ENCODE assay signal across 19 cellular contexts in the genomic region with DNA sequence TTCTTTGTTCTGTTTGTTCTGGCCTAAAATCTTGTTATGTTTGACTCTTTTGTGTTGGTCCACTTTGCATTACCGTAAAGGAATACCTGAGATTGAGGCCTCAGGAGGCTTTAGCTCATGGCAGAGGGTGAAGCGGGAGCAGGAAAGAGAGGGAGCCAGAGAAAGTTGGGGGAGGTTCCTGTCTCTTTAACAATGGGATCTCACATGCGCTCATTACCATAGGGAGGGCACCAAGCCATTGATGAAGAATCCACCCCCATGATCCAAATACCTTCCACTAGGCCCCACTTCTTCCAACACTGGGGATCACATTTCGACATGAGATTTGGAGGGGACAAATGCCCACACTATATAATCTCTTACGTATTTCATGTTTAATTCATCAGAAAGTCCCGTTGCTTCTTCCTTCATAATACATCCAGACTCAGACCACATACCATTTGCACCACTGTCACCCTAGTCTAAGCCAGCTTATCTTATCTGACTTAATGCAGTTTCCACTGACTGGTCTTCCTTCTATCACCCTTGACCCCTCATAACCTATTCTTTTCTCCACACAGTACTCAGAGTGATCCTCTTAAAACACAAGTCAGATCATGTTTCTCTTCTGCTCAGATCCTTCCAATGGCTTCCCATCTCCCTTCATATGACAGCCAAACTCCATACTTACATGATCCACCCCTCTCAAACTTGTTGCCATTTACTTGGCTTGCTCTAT.
"Had no signal": no experiment of that assay in that cellular context is flagged by ENCODE, and none has a peak within 500 bp of the region (broad histone marks: within the 10 kb centered on the region; RNA-seq: fewer than 3 reads in every experiment).

No MANE protein-coding gene starts in this region.

- H3K27ac ChIP-seq: gastrocnemius medialis, heart right ventricle, parathyroid adenoma, transverse colon, vagina had no signal

- DNase-seq: activated CD4-positive, CD25-positive, alpha-beta regulatory T cell treated with anti-CD3 and anti-CD28 coated beads, Interleukin-2, amount 50 U/mL, for 72 hours; activated naive CD4-positive, alpha-beta T cell treated with Interleukin-2 at 50 U/mL for 16 hours; activated naive CD8-positive, alpha-beta T cell treated with anti-CD3 and anti-CD28 coated beads, Interleukin-2, amount 50 U/mL, for 24 hours; aorta; effector memory CD8-positive, alpha-beta T cell; gastrocnemius medialis; heart right ventricle; naive thymus-derived CD4-positive, alpha-beta T cell; stimulated activated CD4-positive, alpha-beta T cell treated with anti-CD3 and anti-CD28 coated beads, Interleukin-12 subunit alpha, Interleukin-12 subunit beta, amount 100 ng/mL, for 4 hours; stimulated activated CD4-positive, alpha-beta T cell treated with anti-CD3 and anti-CD28 coated beads, Interleukin-2, amount 100 ng/mL, for 24 hours; stimulated activated naive CD4-positive, alpha-beta T cell; substantia nigra; T-helper 2 cell; transverse colon had no signal

- H3K9me3 ChIP-seq: gastrocnemius medialis, heart right ventricle, transverse colon, vagina had no signal

- ATAC-seq: activated naive CD8-positive, alpha-beta T cell treated with anti-CD3 and anti-CD28 coated beads, Interleukin-2, amount 50 U/mL, for 24 hours; effector memory CD8-positive, alpha-beta T cell; gastrocnemius medialis; heart right ventricle; left lobe of liver; naive thymus-derived CD4-positive, alpha-beta T cell had no signal

- H3K4me3 ChIP-seq: gastrocnemius medialis, heart right ventricle, transverse colon, vagina had no signal

- H3K4me1 ChIP-seq: gastrocnemius medialis, parathyroid adenoma, vagina had no signal

- H3K27me3 Mint-ChIP-seq: activated naive CD8-positive, alpha-beta T cell treated with anti-CD3 and anti-CD28 coated beads, Interleukin-2, amount 50 U/mL, for 24 hours; dendritic cell treated with granulocyte-macrophage colony-stimulating factor and Interleukin-4, amounts not matched to agents 40 ng/mL and 50 ng/mL, for 4 days; effector memory CD8-positive, alpha-beta T cell; naive thymus-derived CD4-positive, alpha-beta T cell had no signal

- H3K36me3 ChIP-seq: transverse colon, vagina had no signal

- H3K9me3 Mint-ChIP-seq: activated naive CD8-positive, alpha-beta T cell treated with anti-CD3 and anti-CD28 coated beads, Interleukin-2, amount 50 U/mL, for 24 hours; activated T-helper 1 cell treated with anti-CD3 and anti-CD28 coated beads, Interleukin-12 subunit alpha, Interleukin-12 subunit beta, Interleukin-2, Interleukin-4 antibody, amounts not matched to agents 30 ng/mL and 10 ng/mL and 1 ng/mL, durations not matched to agents 14 hours and 24 hours and 36 hours; dendritic cell treated with granulocyte-macrophage colony-stimulating factor and Interleukin-4, amounts not matched to agents 40 ng/mL and 50 ng/mL, for 4 days; effector memory CD8-positive, alpha-beta T cell; naive thymus-derived CD4-positive, alpha-beta T cell had no signal

- H3K27ac Mint-ChIP-seq: activated naive CD8-positive, alpha-beta T cell treated with anti-CD3 and anti-CD28 coated beads, Interleukin-2, amount 50 U/mL, for 24 hours; activated T-helper 1 cell treated with anti-CD3 and anti-CD28 coated beads, Interleukin-12 subunit alpha, Interleukin-12 subunit beta, Interleukin-2, Interleukin-4 antibody, amounts not matched to agents 30 ng/mL and 10 ng/mL and 1 ng/mL, durations not matched to agents 14 hours and 24 hours and 36 hours; dendritic cell treated with granulocyte-macrophage colony-stimulating factor and Interleukin-4, amounts not matched to agents 40 ng/mL and 50 ng/mL, for 4 days; effector memory CD8-positive, alpha-beta T cell had no signal

- H3K27me3 ChIP-seq: gastrocnemius medialis, heart right ventricle, transverse colon, vagina had no signal

- H3K4me3 Mint-ChIP-seq: activated naive CD8-positive, alpha-beta T cell treated with anti-CD3 and anti-CD28 coated beads, Interleukin-2, amount 50 U/mL, for 24 hours; activated T-helper 1 cell treated with anti-CD3 and anti-CD28 coated beads, Interleukin-12 subunit alpha, Interleukin-12 subunit beta, Interleukin-2, Interleukin-4 antibody, amounts not matched to agents 30 ng/mL and 10 ng/mL and 1 ng/mL, durations not matched to agents 14 hours and 24 hours and 36 hours; dendritic cell treated with granulocyte-macrophage colony-stimulating factor and Interleukin-4, amounts not matched to agents 40 ng/mL and 50 ng/mL, for 4 days; effector memory CD8-positive, alpha-beta T cell; naive thymus-derived CD4-positive, alpha-beta T cell had no signal
